Comparison of ENCODE assay signal across 14 cellular contexts in the genomic region with DNA sequence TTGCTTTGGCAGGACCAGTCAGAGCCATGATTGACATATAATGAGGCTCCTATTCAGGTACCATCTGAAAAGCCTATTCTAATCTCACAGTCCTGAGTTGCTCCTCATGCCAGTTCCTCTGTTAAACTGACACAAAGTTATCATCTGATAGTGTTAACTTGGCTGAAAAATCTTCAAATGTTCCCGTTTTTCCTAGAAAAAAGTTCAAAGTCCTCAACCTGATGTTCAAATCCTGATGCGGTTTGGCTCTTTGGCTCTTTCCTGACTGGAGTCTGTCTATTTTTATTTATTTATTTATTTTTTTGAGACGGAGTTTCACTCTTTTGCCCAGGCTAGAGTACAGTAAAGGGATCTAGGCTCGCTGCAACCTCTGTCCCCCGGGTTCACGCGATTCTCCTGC.
DNase-seq lines count a peak whose midpoint lies in the region; ATAC-seq and TF ChIP-seq lines count a peak whose summit lies in the region.
"Had no signal": no experiment of that assay in that cellular context is flagged by ENCODE, and none has a peak within 500 bp of the region (broad histone marks: within the 10 kb centered on the region; RNA-seq: fewer than 3 reads in every experiment).

No MANE protein-coding gene starts in this region.

- DNase-seq in NCI-H1092 treated with DMSO at 0.1 percent for 48 hours (lab: John Stamatoyannopoulos, UW), result peak; percentile 12
- DNase-seq in NCI-H1092 (lab: John Stamatoyannopoulos, UW), result no peak
- DNase-seq in left lobe of liver (ENCODE audit: low spot score), result no peak
- no peak for DNase-seq in sciatic nerve (ENCODE audit: low spot score)
- DNase-seq in type B pancreatic cell (ENCODE audit: extremely low spot score, unreplicated experiment), result no peak
- DNase-seq: AML-193; Caco-2; Calu3; CD4-positive, alpha-beta T cell; CD8-positive, alpha-beta T cell; DMS79 treated with DMSO at 0.1 percent for 48 hours; GF-D8 had no signal

- no peak overlapping the region for H3K4me3 Mint-ChIP-seq in type B pancreatic cell
- H3K4me3 Mint-ChIP-seq: B cell; CD4-positive, alpha-beta T cell; CD8-positive, alpha-beta T cell had no signal

- no peaks in the 10 kb centered on the region for H3K36me3 Mint-ChIP-seq in type B pancreatic cell
- H3K36me3 Mint-ChIP-seq: CD8-positive, alpha-beta T cell had no signal

- no peak for TF ChIP-seq CTCF in type B pancreatic cell (conservative IDR thresholded peaks at IDR 0.05)

- intact Hi-C loops in sciatic nerve (cut with DNase I), result no loop called here

- no peak overlapping the region for H3K27ac Mint-ChIP-seq in type B pancreatic cell
- H3K27ac Mint-ChIP-seq: B cell; CD4-positive, alpha-beta T cell; CD8-positive, alpha-beta T cell had no signal

- no peaks in the 10 kb centered on the region for H3K4me1 Mint-ChIP-seq in type B pancreatic cell (ENCODE audit: unreplicated experiment)
- H3K4me1 Mint-ChIP-seq: B cell had no signal

- H3K9me3 Mint-ChIP-seq in type B pancreatic cell, result no peaks in the 10 kb centered on the region

- peak; percentile 88 for ATAC-seq in left lobe of liver
- peak; percentile 38 for ATAC-seq in sciatic nerve
- ATAC-seq: A549; CD8-positive, alpha-beta T cell had no signal

- H3K27me3 Mint-ChIP-seq in type B pancreatic cell, result no peaks in the 10 kb centered on the region
- H3K27me3 Mint-ChIP-seq: B cell; CD4-positive, alpha-beta T cell had no signal
